ENCODE assay signal across 8 cellular contexts in the genomic region with DNA sequence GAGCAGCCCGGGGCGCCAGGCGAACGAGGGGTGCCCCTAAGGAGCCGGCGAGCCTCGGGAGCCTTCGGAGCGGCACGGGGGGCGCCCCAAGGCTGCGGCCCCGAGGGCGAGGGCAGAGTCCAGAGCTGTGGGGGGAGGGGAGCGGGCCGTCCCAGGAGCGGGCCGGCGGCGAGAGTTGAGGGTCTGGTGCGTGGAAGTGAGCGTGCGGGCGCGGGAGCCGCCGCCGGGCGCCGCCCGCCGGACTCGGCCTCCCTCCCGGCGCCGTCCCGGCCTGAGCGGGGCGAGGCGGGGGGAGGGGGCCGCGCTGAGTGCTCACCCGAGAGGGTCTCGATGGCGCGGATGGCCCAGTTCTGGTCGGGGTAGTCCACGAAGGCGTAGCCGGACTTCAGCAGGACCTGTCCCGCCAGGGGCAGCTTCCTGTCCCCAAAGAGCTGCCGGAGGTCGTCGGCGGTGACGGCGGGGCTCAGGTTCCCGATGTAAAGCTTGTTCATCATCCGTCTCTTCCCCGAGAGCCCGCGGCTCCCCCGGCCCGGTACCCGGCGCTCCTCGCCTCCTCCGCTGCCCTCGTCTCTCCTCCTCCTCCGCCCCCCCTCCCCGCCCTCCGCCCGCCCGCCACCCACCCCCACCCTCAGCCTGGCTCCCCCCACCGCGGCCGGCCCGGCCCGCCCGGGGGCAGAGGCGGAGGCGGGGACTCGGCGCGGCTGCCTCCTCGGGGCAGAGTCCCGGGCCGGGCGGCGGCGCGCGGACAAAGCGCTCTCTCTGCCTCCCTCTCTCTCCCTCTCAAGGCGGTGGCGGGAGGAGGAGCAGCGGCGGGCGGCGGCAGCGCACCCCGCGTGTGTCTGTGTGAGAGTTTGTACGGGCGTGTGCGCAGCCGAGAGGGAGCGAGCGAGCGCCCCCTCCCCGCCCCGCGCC. TPM values are rescaled to one million over a fixed set of nuclear protein-coding genes. Genes with fewer than 3 reads are reported as not detected.
DNase-seq lines count a peak whose midpoint lies in the region; ATAC-seq and TF ChIP-seq lines count a peak whose summit lies in the region.

IGF2BP2 (minus strand) TSS at position 576 of the 912 bp plus-strand sequence; CDS start at position 494, 82 bp downstream.

- peaks cover 74% of the 10 kb centered on the region for H3K27me3 Mint-ChIP-seq in activated T-helper 1 cell treated with anti-CD3 and anti-CD28 coated beads, Interleukin-12 subunit alpha, Interleukin-12 subunit beta, Interleukin-2, Interleukin-4 antibody, amounts not matched to agents 30 ng/mL and 10 ng/mL and 1 ng/mL, durations not matched to agents 14 hours and 24 hours and 36 hours (ENCODE audit: insufficient read depth)
- H3K27me3 Mint-ChIP-seq in nephron (ENCODE audit: low read depth): no peaks in the 10 kb centered on the region

- intact Hi-C loops in activated T-helper 1 cell treated with anti-CD3 and anti-CD28 coated beads, Interleukin-12 subunit alpha, Interleukin-12 subunit beta, Interleukin-2, Interleukin-4 antibody, amounts not matched to agents 30 ng/mL and 10 ng/mL and 1 ng/mL, durations not matched to agents 14 hours and 24 hours and 36 hours (cut with micrococcal nuclease): loop anchor here (5.0 kb wide), 2 partner anchors 103 to 283 kb away; partner anchors contain the start of gene ETV5
- intact Hi-C loops in thyroid gland (cut with DNase I): loop anchor here (10.0 kb wide), 2 partner anchors 50 to 110 kb away; partner anchors contain the start of gene TRA2B

- H3K9me3 ChIP-seq in thyroid gland: no peaks in the 10 kb centered on the region

- H3K4me3 Mint-ChIP-seq in activated T-helper 1 cell treated with anti-CD3 and anti-CD28 coated beads, Interleukin-12 subunit alpha, Interleukin-12 subunit beta, Interleukin-2, Interleukin-4 antibody, amounts not matched to agents 30 ng/mL and 10 ng/mL and 1 ng/mL, durations not matched to agents 14 hours and 24 hours and 36 hours: peak within 1 kb of the TSS; percentile 83
- peak within 1 kb of the TSS; percentile 98 to 99 (median 98) for H3K4me3 Mint-ChIP-seq in nephron

- 0 to 1% methylated on average over 21 to 35 of the region's 113 CpGs for WGBS in thyroid gland, 2 donors

- peak in 1 of 2 donors; percentile 82 for TF ChIP-seq POLR2A in thyroid gland (IDR thresholded peaks at IDR 0.05)

- peak within 1 kb of the TSS; percentile 81 to 89 (median 81) for H3K27ac ChIP-seq in thyroid gland

- H3K36me3 ChIP-seq in thyroid gland: no peaks in the 10 kb centered on the region

- peaks cover 0 to 3% of the 10 kb centered on the region in 2 donors for H3K4me1 ChIP-seq in thyroid gland

- H3K4me3 ChIP-seq in thyroid gland (replicated peaks in 1 of 3): peak within 1 kb of the TSS; percentile 69 to 91 (median 86)

- no peak within 1 kb of the TSS for H3K27ac Mint-ChIP-seq in activated T-helper 1 cell treated with anti-CD3 and anti-CD28 coated beads, Interleukin-12 subunit alpha, Interleukin-12 subunit beta, Interleukin-2, Interleukin-4 antibody, amounts not matched to agents 30 ng/mL and 10 ng/mL and 1 ng/mL, durations not matched to agents 14 hours and 24 hours and 36 hours
- H3K27ac Mint-ChIP-seq in nephron: peak within 1 kb of the TSS; percentile 95 to 100 (median 99)

- ATAC-seq in HG02885 (IDR thresholded peaks at IDR 0.05; ENCODE audit: poor library complexity, unreplicated experiment): peak; percentile 71

- peak; percentile 4 for DNase-seq in NCI-H1092 treated with DMSO at 0.1 percent for 48 hours (lab: John Stamatoyannopoulos, UW)
- no peak for DNase-seq in NCI-H1092 (lab: John Stamatoyannopoulos, UW)
- DNase-seq in NOMO-1 treated with dmso at 0.1 percent for 144 hours (lab: John Stamatoyannopoulos, UW; ENCODE audit: unreplicated experiment): peak; percentile 85
- DNase-seq in activated T-helper 1 cell treated with anti-CD3 and anti-CD28 coated beads, Interleukin-12 subunit alpha, Interleukin-12 subunit beta, Interleukin-2, Interleukin-4 antibody, amounts not matched to agents 30 ng/mL and 10 ng/mL and 1 ng/mL, durations not matched to agents 14 hours and 24 hours and 36 hours (ENCODE audit: low spot score): peak; percentile 35
- peak; percentile 78 for DNase-seq in fibroblast of peridontal ligament (ENCODE audit: extremely low read depth)
- peak; percentile 81 to 83 for DNase-seq in thyroid gland

- no peaks in the 10 kb centered on the region for H3K27me3 ChIP-seq in thyroid gland

- no peak for TF ChIP-seq CTCF in nephron (IDR thresholded peaks at IDR 0.05; ENCODE audit: unreplicated experiment in 3 of 3)
- peak in 3 of 6 experiments; percentile 25 to 40 (median 35) for TF ChIP-seq CTCF in thyroid gland (IDR thresholded peaks at IDR 0.05)

- no peaks in the 10 kb centered on the region for H3K9me3 Mint-ChIP-seq in activated T-helper 1 cell treated with anti-CD3 and anti-CD28 coated beads, Interleukin-12 subunit alpha, Interleukin-12 subunit beta, Interleukin-2, Interleukin-4 antibody, amounts not matched to agents 30 ng/mL and 10 ng/mL and 1 ng/mL, durations not matched to agents 14 hours and 24 hours and 36 hours
- H3K9me3 Mint-ChIP-seq in nephron: peaks cover 5% of the 10 kb centered on the region

- H3K36me3 Mint-ChIP-seq in activated T-helper 1 cell treated with anti-CD3 and anti-CD28 coated beads, Interleukin-12 subunit alpha, Interleukin-12 subunit beta, Interleukin-2, Interleukin-4 antibody, amounts not matched to agents 30 ng/mL and 10 ng/mL and 1 ng/mL, durations not matched to agents 14 hours and 24 hours and 36 hours (ENCODE audit: low read depth): no peaks in the 10 kb centered on the region
- H3K36me3 Mint-ChIP-seq in nephron (ENCODE audit: low read depth): peaks cover 35% of the 10 kb centered on the region

- peaks cover 18% of the 10 kb centered on the region for H3K4me1 Mint-ChIP-seq in activated T-helper 1 cell treated with anti-CD3 and anti-CD28 coated beads, Interleukin-12 subunit alpha, Interleukin-12 subunit beta, Interleukin-2, Interleukin-4 antibody, amounts not matched to agents 30 ng/mL and 10 ng/mL and 1 ng/mL, durations not matched to agents 14 hours and 24 hours and 36 hours (ENCODE audit: low read depth)
- peaks cover 39% of the 10 kb centered on the region for H3K4me1 Mint-ChIP-seq in nephron

RNA-seq across cellular contexts. Expression of gene IGF2BP2, which starts in this region (rescaled TPM):
- 0.42 and 0.62 TPM in 2 replicates for total RNA-seq in activated T-helper 1 cell treated with anti-CD3 and anti-CD28 coated beads, Interleukin-12 subunit alpha, Interleukin-12 subunit beta, Interleukin-2, Interleukin-4 antibody, amounts not matched to agents 30 ng/mL and 10 ng/mL and 1 ng/mL, durations not matched to agents 14 hours and 24 hours and 36 hours
- total RNA-seq in thyroid gland: 10 to 100 TPM; 12.4 to 45.7 (median 15.9) TPM

Comparison
In these comparisons a context has a peak if more than half of its experiments do, and no peak if none do; other contexts are left out.
1. Peak in DNase-seq in activated T-helper 1 cell treated with anti-CD3 and anti-CD28 coated beads, Interleukin-12 subunit alpha, Interleukin-12 subunit beta, Interleukin-2, Interleukin-4 antibody, amounts not matched to agents 30 ng/mL and 10 ng/mL and 1 ng/mL, durations not matched to agents 14 hours and 24 hours and 36 hours; RNA of the gene not detected or under 1 TPM.